In genomic region chr6:156383059-156383458, GRCh38 we compare ENCODE assay signal across 29 cellular contexts.
"Had no signal": no experiment of that assay in that cellular context is flagged by ENCODE, and none has a peak within 500 bp of the region (broad histone marks: within the 10 kb centered on the region; RNA-seq: fewer than 3 reads in every experiment).

No MANE protein-coding gene starts in this region.

- H3K27ac Mint-ChIP-seq: dendritic cell treated with granulocyte-macrophage colony-stimulating factor and Interleukin-4, amounts not matched to agents 40 ng/mL and 50 ng/mL, for 4 days; effector memory CD8-positive, alpha-beta T cell; endodermal cell had no signal

- H3K9me3 Mint-ChIP-seq: dendritic cell treated with granulocyte-macrophage colony-stimulating factor and Interleukin-4, amounts not matched to agents 40 ng/mL and 50 ng/mL, for 4 days; effector memory CD8-positive, alpha-beta T cell; endodermal cell had no signal

- H3K9me3 ChIP-seq: colonic mucosa, esophagus muscularis mucosa, esophagus squamous epithelium, gastrocnemius medialis, gastroesophageal sphincter, heart left ventricle, heart right ventricle had no signal

- H3K36me3 ChIP-seq: colonic mucosa, esophagus muscularis mucosa, esophagus squamous epithelium, gastrocnemius medialis, gastroesophageal sphincter, heart left ventricle, heart right ventricle had no signal

- H3K27me3 ChIP-seq: colonic mucosa, dorsolateral prefrontal cortex, esophagus muscularis mucosa, esophagus squamous epithelium, foreskin keratinocyte, gastrocnemius medialis, gastroesophageal sphincter, heart left ventricle, heart right ventricle had no signal

- FAIRE-seq: colon, endometrium, endothelial cell of umbilical vein, frontal cortex had no signal

- H3K27ac ChIP-seq: colonic mucosa, coronary artery, dorsolateral prefrontal cortex, epithelial cell of prostate, esophagus muscularis mucosa, esophagus squamous epithelium, foreskin keratinocyte, gastrocnemius medialis, gastroesophageal sphincter, heart left ventricle, heart right ventricle had no signal

- ATAC-seq: effector memory CD8-positive, alpha-beta T cell; esophagus mucosa; foreskin keratinocyte; gastrocnemius medialis; gastroesophageal sphincter; heart left ventricle; heart right ventricle had no signal

- H3K4me1 ChIP-seq: colonic mucosa, esophagus squamous epithelium, foreskin keratinocyte, gastrocnemius medialis had no signal

- H3K27me3 Mint-ChIP-seq: dendritic cell treated with granulocyte-macrophage colony-stimulating factor and Interleukin-4, amounts not matched to agents 40 ng/mL and 50 ng/mL, for 4 days had no signal

- H3K4me3 ChIP-seq: colonic mucosa, coronary artery, dorsolateral prefrontal cortex, esophagus muscularis mucosa, esophagus squamous epithelium, gastrocnemius medialis, gastroesophageal sphincter, heart left ventricle, heart right ventricle had no signal

- H3K4me3 Mint-ChIP-seq: dendritic cell treated with granulocyte-macrophage colony-stimulating factor and Interleukin-4, amounts not matched to agents 40 ng/mL and 50 ng/mL, for 4 days; effector memory CD8-positive, alpha-beta T cell; endodermal cell had no signal

- DNase-seq: colonic mucosa; cortex of kidney; dermis blood vessel endothelial cell; dorsolateral prefrontal cortex; effector CD4-positive, alpha-beta T cell; effector CD8-positive, alpha-beta T cell; effector memory CD4-positive, alpha-beta T cell; effector memory CD8-positive, alpha-beta T cell; endodermal cell; erythroblast; esophagus squamous epithelium; foreskin fibroblast; foreskin melanocyte; gastrocnemius medialis; glutamatergic neuron; head of caudate nucleus; heart left ventricle; heart right ventricle had no signal
